Comparison of ENCODE assay signal across 18 cellular contexts in the genomic region with DNA sequence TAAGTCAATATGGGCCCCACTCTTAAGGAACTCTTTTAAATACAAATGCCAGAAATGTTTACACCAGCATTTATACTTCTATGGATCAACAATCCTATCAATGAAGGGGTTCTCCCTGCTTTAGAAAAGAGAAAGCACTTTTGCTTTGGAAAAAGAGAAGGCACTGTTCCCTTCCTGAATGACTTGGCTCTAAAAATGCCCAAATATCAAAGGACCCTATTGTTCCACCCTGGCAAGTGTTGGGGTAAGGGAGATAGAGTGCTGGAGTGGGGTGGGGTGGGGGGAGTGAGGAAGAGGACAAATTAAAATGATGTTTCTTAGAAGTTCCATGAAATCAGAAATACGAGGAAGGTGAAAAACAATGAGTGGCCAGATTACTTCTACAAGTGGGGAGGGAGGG.
DNase-seq lines count a peak whose midpoint lies in the region; ATAC-seq and TF ChIP-seq lines count a peak whose summit lies in the region.
"Had no signal": no experiment of that assay in that cellular context is flagged by ENCODE, and none has a peak within 500 bp of the region (broad histone marks: within the 10 kb centered on the region; RNA-seq: fewer than 3 reads in every experiment).

No MANE protein-coding gene starts in this region.

- H3K27ac Mint-ChIP-seq in neural crest cell (ENCODE audit: unreplicated experiment) = peak overlapping the region; percentile 65
- no peak overlapping the region for H3K27ac Mint-ChIP-seq in activated CD8-positive, alpha-beta T cell treated with anti-CD3 and anti-CD28 coated beads, Interleukin-2, amount 10 ng/mL, durations not matched to agents 7 days and 5 days
- no peak overlapping the region for H3K27ac Mint-ChIP-seq in stimulated activated naive CD8-positive, alpha-beta T cell treated with anti-CD3 and anti-CD28 coated beads, Interleukin-15, amount 100 ng/mL, for 72 hours
- H3K27ac Mint-ChIP-seq: CD4-positive, alpha-beta memory T cell had no signal

- H3K36me3 Mint-ChIP-seq in neural crest cell (ENCODE audit: low read depth) = peaks cover 3% of the 10 kb centered on the region
- H3K36me3 Mint-ChIP-seq in activated CD8-positive, alpha-beta T cell treated with anti-CD3 and anti-CD28 coated beads, Interleukin-2, amount 10 ng/mL, durations not matched to agents 7 days and 5 days (ENCODE audit: low read depth) = no peaks in the 10 kb centered on the region
- H3K36me3 Mint-ChIP-seq: CD4-positive, alpha-beta memory T cell had no signal

- H3K79me2 ChIP-seq in Karpas-422 (ENCODE audit: low read length) = no peaks in the 10 kb centered on the region

- no peaks in the 10 kb centered on the region for H4K20me1 ChIP-seq in Karpas-422 (ENCODE audit: insufficient read depth, low read depth, low read length)

- H3K4me1 ChIP-seq in Karpas-422 (ENCODE audit: low read length) = peaks cover 31% of the 10 kb centered on the region
- H3K4me1 ChIP-seq: A549, Caco-2 had no signal

- H2AFZ ChIP-seq in Karpas-422 (ENCODE audit: low read length) = 0 out of 2 replicates have a peak overlapping the region, but pooled peaks have one; percentile 26
- H2AFZ ChIP-seq: GM23248 had no signal

- H3K9me3 ChIP-seq in Karpas-422 (ENCODE audit: low read length) = peaks cover 3% of the 10 kb centered on the region; the same call in 1 of the 2 replicates
- H3K9me3 ChIP-seq: A549, Caco-2 had no signal

- CTCF ChIA-PET in activated CD8-positive, alpha-beta T cell treated with anti-CD3 and anti-CD28 coated beads, Interleukin-2, amount 10 ng/mL, durations not matched to agents 7 days and 5 days (lab: Charles Lee) = no interaction called here

- no peaks in the 10 kb centered on the region for H3K9me2 ChIP-seq in Karpas-422 (replicated peaks; ENCODE audit: insufficient read depth, low read length)

- DNase-seq in Karpas-422 (no peak), globus pallidus (ENCODE audit: low spot score) (peak; percentile 68), neural crest cell (ENCODE audit: low read depth, low spot score) (no peak), superior temporal gyrus (ENCODE audit: extremely low spot score) (peak; percentile 31), LoVo (ENCODE audit: low spot score) (no peak)
- no peak for DNase-seq in activated CD8-positive, alpha-beta T cell treated with anti-CD3 and anti-CD28 coated beads, Interleukin-2, amount 10 ng/mL, durations not matched to agents 7 days and 5 days
- DNase-seq in stimulated activated naive CD8-positive, alpha-beta T cell treated with anti-CD3 and anti-CD28 coated beads, Interleukin-15, amount 100 ng/mL, for 72 hours = no peak
- DNase-seq: 8988T; ACHN; AML-193; Caco-2; CD4-positive, alpha-beta memory T cell; DMS153; DND-41; GM23248; H7; HCEC 1CT had no signal

- no peak for ATAC-seq in activated CD8-positive, alpha-beta T cell treated with anti-CD3 and anti-CD28 coated beads, Interleukin-2, amount 10 ng/mL, durations not matched to agents 7 days and 5 days
- ATAC-seq in stimulated activated naive CD8-positive, alpha-beta T cell treated with anti-CD3 and anti-CD28 coated beads, Interleukin-15, amount 100 ng/mL, for 72 hours = no peak
- ATAC-seq: A549 had no signal

- no peak overlapping the region for H3K4me2 ChIP-seq in Karpas-422 (ENCODE audit: low read depth, low read length, poor library complexity, severe bottlenecking)
- H3K4me2 ChIP-seq: A549 had no signal

- no peak overlapping the region for H3K9ac ChIP-seq in Karpas-422 (ENCODE audit: low read length)
- H3K9ac ChIP-seq: GM23248 had no signal

- POLR2A ChIA-PET in activated CD8-positive, alpha-beta T cell treated with anti-CD3 and anti-CD28 coated beads, Interleukin-2, amount 10 ng/mL, durations not matched to agents 7 days and 5 days (lab: Charles Lee) = no interaction called here

- H3K27ac ChIP-seq in Karpas-422 (ENCODE audit: low read length) = no peak overlapping the region
- H3K27ac ChIP-seq: A549, GM23248 had no signal

- H3K9me3 Mint-ChIP-seq in neural crest cell = peaks cover 7% of the 10 kb centered on the region
- no peaks in the 10 kb centered on the region for H3K9me3 Mint-ChIP-seq in activated CD8-positive, alpha-beta T cell treated with anti-CD3 and anti-CD28 coated beads, Interleukin-2, amount 10 ng/mL, durations not matched to agents 7 days and 5 days (ENCODE audit: insufficient read depth)
- no peaks in the 10 kb centered on the region for H3K9me3 Mint-ChIP-seq in stimulated activated naive CD8-positive, alpha-beta T cell treated with anti-CD3 and anti-CD28 coated beads, Interleukin-15, amount 100 ng/mL, for 72 hours

- no peaks in the 10 kb centered on the region for H3K27me3 Mint-ChIP-seq in neural crest cell (ENCODE audit: low read depth)
- no peaks in the 10 kb centered on the region for H3K27me3 Mint-ChIP-seq in activated CD8-positive, alpha-beta T cell treated with anti-CD3 and anti-CD28 coated beads, Interleukin-2, amount 10 ng/mL, durations not matched to agents 7 days and 5 days (ENCODE audit: low read depth)
- H3K27me3 Mint-ChIP-seq in stimulated activated naive CD8-positive, alpha-beta T cell treated with anti-CD3 and anti-CD28 coated beads, Interleukin-15, amount 100 ng/mL, for 72 hours = peaks cover 27% of the 10 kb centered on the region

- no peaks in the 10 kb centered on the region for H3K27me3 ChIP-seq in Karpas-422 (ENCODE audit: low read length)

- H3K36me3 ChIP-seq in Karpas-422 (ENCODE audit: insufficient read depth, low read length) = no peaks in the 10 kb centered on the region

- no peak overlapping the region for H3K4me3 Mint-ChIP-seq in neural crest cell
- no peak overlapping the region for H3K4me3 Mint-ChIP-seq in activated CD8-positive, alpha-beta T cell treated with anti-CD3 and anti-CD28 coated beads, Interleukin-2, amount 10 ng/mL, durations not matched to agents 7 days and 5 days
- H3K4me3 Mint-ChIP-seq in stimulated activated naive CD8-positive, alpha-beta T cell treated with anti-CD3 and anti-CD28 coated beads, Interleukin-15, amount 100 ng/mL, for 72 hours = no peak overlapping the region
- H3K4me3 Mint-ChIP-seq: CD4-positive, alpha-beta memory T cell had no signal

- no peak for TF ChIP-seq CTCF in neural crest cell (conservative IDR thresholded peaks at IDR 0.05)

- H3K4me1 Mint-ChIP-seq in neural crest cell = peaks cover 12% of the 10 kb centered on the region
- H3K4me1 Mint-ChIP-seq in activated CD8-positive, alpha-beta T cell treated with anti-CD3 and anti-CD28 coated beads, Interleukin-2, amount 10 ng/mL, durations not matched to agents 7 days and 5 days (ENCODE audit: low read depth) = peaks cover 4% of the 10 kb centered on the region
- H3K4me1 Mint-ChIP-seq in stimulated activated naive CD8-positive, alpha-beta T cell treated with anti-CD3 and anti-CD28 coated beads, Interleukin-15, amount 100 ng/mL, for 72 hours = no peaks in the 10 kb centered on the region
- H3K4me1 Mint-ChIP-seq: CD4-positive, alpha-beta memory T cell had no signal

- no peak overlapping the region for H3K4me3 ChIP-seq in Karpas-422 (ENCODE audit: low read length)
- H3K4me3 ChIP-seq: A549, GM23248 had no signal

Comparison
In these comparisons a context has a peak if more than half of its experiments do, and no peak if none do; other contexts are left out.
1. DNase-seq: peak in globus pallidus (single experiment) and superior temporal gyrus (single experiment); none in Karpas-422 (single experiment), neural crest cell (single experiment), activated CD8-positive, alpha-beta T cell treated with anti-CD3 and anti-CD28 coated beads, Interleukin-2, amount 10 ng/mL, durations not matched to agents 7 days and 5 days (single experiment), LoVo (single experiment) and stimulated activated naive CD8-positive, alpha-beta T cell treated with anti-CD3 and anti-CD28 coated beads, Interleukin-15, amount 100 ng/mL, for 72 hours (0 of 2).